ENCODE assay signal across 21 cellular contexts in genomic region chr1:89331890-89332289, GRCh38. TPM values are rescaled to one million over a fixed set of nuclear protein-coding genes. Genes with fewer than 3 reads are reported as not detected.
DNase-seq lines count a peak whose midpoint lies in the region; ATAC-seq, FAIRE-seq and TF ChIP-seq lines count a peak whose summit lies in the region.
"Had no signal": no experiment of that assay in that cellular context is flagged by ENCODE, and none has a peak within 500 bp of the region (broad histone marks: within the 10 kb centered on the region; RNA-seq: fewer than 3 reads in every experiment).

No MANE protein-coding gene starts in this region.

- H3K27me3 ChIP-seq in HepG2 (ENCODE audit: control insufficient read depth in 1 of 2, insufficient read depth in 2 of 2, low read length in 2 of 2) (no peaks in the 10 kb centered on the region), right lobe of liver (no peaks in the 10 kb centered on the region), osteoblast (ENCODE audit: insufficient read depth, low read length) (no peaks in the 10 kb centered on the region)
- H3K27me3 ChIP-seq: BE2C had no signal

- TF ChIP-seq RAD21 in HepG2 (CRISPR knock-in tag; IDR thresholded peaks at IDR 0.05), result no peak

- H3K4me3 ChIP-seq in HepG2 (replicated peaks in 1 of 3; ENCODE audit: insufficient read depth in 1 of 3, low read depth in 2 of 3, low read length in 3 of 3) (no peak overlapping the region), right lobe of liver (no peak overlapping the region), osteoblast (ENCODE audit: insufficient read depth, low read length) (no peak overlapping the region)
- H3K4me3 ChIP-seq: GM23248, HAP-1 had no signal

- TF ChIP-seq POLR2A in HepG2 (IDR thresholded peaks at IDR 0.05; ENCODE audit: insufficient read depth in 1 of 2, low read depth in 2 of 2, low read length in 2 of 2), result no peak
- no peak for TF ChIP-seq POLR2A in right lobe of liver (IDR thresholded peaks at IDR 0.05)

- CTCF ChIA-PET in HepG2 (lab: Yijun Ruan, JAX; ENCODE audit: low intra/inter-chr PET ratio, low total read pairs), result no interaction called here

- no peak overlapping the region for H3K4me2 ChIP-seq in HepG2 (ENCODE audit: low read depth, low read length)
- no peak overlapping the region for H3K4me2 ChIP-seq in osteoblast (ENCODE audit: insufficient read depth, low read length)

- H3K4me1 ChIP-seq in HepG2 (ENCODE audit: insufficient read depth, low read length), result no peaks in the 10 kb centered on the region
- H3K4me1 ChIP-seq in right lobe of liver, result no peaks in the 10 kb centered on the region
- no peaks in the 10 kb centered on the region for H3K4me1 ChIP-seq in osteoblast (ENCODE audit: insufficient read depth, low read length)
- H3K4me1 ChIP-seq: BE2C, HAP-1 had no signal

- FAIRE-seq in HepG2 (lab: Jason Lieb, UNC), result no peak
- FAIRE-seq: GM12892, GM18507, HTR-8/SVneo had no signal

- H2AFZ ChIP-seq in HepG2 (ENCODE audit: low read length), result no peak overlapping the region
- H2AFZ ChIP-seq in osteoblast (ENCODE audit: low read length), result no peak overlapping the region
- H2AFZ ChIP-seq: GM23248 had no signal

- POLR2A ChIA-PET in HepG2 (lab: Yijun Ruan, JAX), result no interaction called here

- BruUV-seq in HepG2 (replicated peaks; lab: Mats Ljungman, UMichigan), result no TSS peak

- ATAC-seq in HepG2 (peak; percentile 78), right lobe of liver (no peak)

- in situ Hi-C loops in HepG2 (cut with HindIII; ENCODE audit: extremely low pct_ligation_motif_present, low pct_unique_long_range_greater_than_20kb), result no loop called here

- H3K9ac ChIP-seq in HepG2 (ENCODE audit: insufficient read depth, low read depth, low read length), result no peak overlapping the region
- H3K9ac ChIP-seq: GM23248 had no signal

- intact Hi-C loops in HepG2 (cut with micrococcal nuclease; ENCODE audit: unreplicated experiment), result no loop called here
- intact Hi-C loops in right lobe of liver (cut with DNase I), result no loop called here

- H3K36me3 ChIP-seq in HepG2 (replicated peaks in 1 of 2; ENCODE audit: control insufficient read depth in 1 of 2, insufficient read depth in 2 of 2, low read length in 2 of 2) (no peaks in the 10 kb centered on the region), right lobe of liver (no peaks in the 10 kb centered on the region), osteoblast (ENCODE audit: insufficient read depth, low read length) (no peaks in the 10 kb centered on the region)
- H3K36me3 ChIP-seq: BE2C, HAP-1 had no signal

- DNase-seq in HepG2 (ENCODE audit: low spot score) (no peak), right lobe of liver (no peak), SK-N-DZ (ENCODE audit: low spot score) (peak; percentile 3), osteoblast (ENCODE audit: insufficient read length, low spot score, missing footprints) (peak; percentile 22), hypothalamus (lab: John Stamatoyannopoulos, UW) (no peak), AG08396 (ENCODE audit: low spot score) (no peak)
- DNase-seq: BE2C; C1 segment of cervical spinal cord; CD4-positive, CD25-positive, alpha-beta regulatory T cell; CD8-positive, alpha-beta memory T cell; COR-L47; DMS 273 treated with DMSO at 0.1 percent for 48 hours; GDM1; GM23248 had no signal

- TF ChIP-seq CTCF in HepG2 (CRISPR knock-in tag; IDR thresholded peaks at IDR 0.05) (peak; percentile 13; the same call in 1 of the 2 replicates), right lobe of liver (IDR thresholded peaks at IDR 0.05) (no peak), osteoblast (IDR thresholded peaks at IDR 0.05; ENCODE audit: extremely low read depth, low read depth, low read length) (no peak)

- H4K20me1 ChIP-seq in HepG2 (ENCODE audit: insufficient read depth, low read length) (no peaks in the 10 kb centered on the region), osteoblast (ENCODE audit: insufficient read depth, low read length) (no peaks in the 10 kb centered on the region)

- H3K27ac ChIP-seq in HepG2 (ENCODE audit: extremely low read length, insufficient read depth, low read length) (no peak overlapping the region), right lobe of liver (no peak overlapping the region), osteoblast (ENCODE audit: low read depth, low read length) (no peak overlapping the region)
- H3K27ac ChIP-seq: GM23248, HL-60 had no signal

- TF ChIP-seq EP300 in HepG2 (IDR thresholded peaks at IDR 0.05; ENCODE audit: low read depth in 2 of 2, low read length in 2 of 2) (no peak), HepG2 (CRISPR knock-in tag; IDR thresholded peaks at IDR 0.05; ENCODE audit: borderline replicate concordance) (no peak)

- H3K79me2 ChIP-seq in HepG2 (ENCODE audit: insufficient read depth, low read length), result no peaks in the 10 kb centered on the region
- no peaks in the 10 kb centered on the region for H3K79me2 ChIP-seq in osteoblast (ENCODE audit: insufficient read depth, low read length)

- H3K9me3 ChIP-seq in HepG2 (ENCODE audit: low read length) (no peaks in the 10 kb centered on the region), right lobe of liver (no peaks in the 10 kb centered on the region), osteoblast (ENCODE audit: low read depth, low read length) (no peaks in the 10 kb centered on the region)
- H3K9me3 ChIP-seq: BE2C, HAP-1 had no signal

- WGBS in HepG2 (ENCODE audit: low lambda C conversion rate), result no CpG with 5 or more reads among the region's 2 CpGs
- WGBS in right lobe of liver (ENCODE audit: insufficient coverage, low coverage, low lambda C conversion rate, missing lambda C conversion rate), result 43% methylated on average over 1 of the region's 2 CpGs

TF ChIP-seq in HepG2, 621 proteins besides CTCF, POLR2A, EP300 and RAD21 (continues in another document):
- TF ChIP-seq ERF (CRISPR knock-in tag; IDR thresholded peaks at IDR 0.05) (no peak), CREM (IDR thresholded peaks at IDR 0.05) (no peak), CREM (CRISPR knock-in tag; IDR thresholded peaks at IDR 0.05) (no peak), CHCHD3 (CRISPR knock-in tag; IDR thresholded peaks at IDR 0.05) (no peak), AGO1 (IDR thresholded peaks at IDR 0.05; ENCODE audit: low read depth, low read length, poor library complexity, severe bottlenecking) (no peak), JUNB (CRISPR knock-in tag; IDR thresholded peaks at IDR 0.05; ENCODE audit: borderline replicate concordance) (no peak)

RNA-seq across cellular contexts. Expression of gene GBP6, which starts 32.0 kb away (rescaled TPM):
- not detected in 2 replicates for total RNA-seq in HepG2 (2016; rRNA removed; fragmentation: Illumina TruSeq; extraction: Trizol)
- total RNA-seq in HepG2 (2016; cell fraction: cytosol; rRNA removed; fragmentation: Illumina TruSeq; extraction: Trizol; ENCODE audit: low read depth), result not detected in 2 replicates
- total RNA-seq in HepG2 (2016; cell fraction: insoluble cytoplasmic fraction; rRNA removed; fragmentation: Illumina TruSeq; extraction: Trizol), result not detected in 2 replicates
- not detected in 2 replicates for total RNA-seq in HepG2 (2016; cell fraction: membrane; rRNA removed; fragmentation: Illumina TruSeq; extraction: Trizol)
- total RNA-seq in HepG2 (2016; cell fraction: nucleus; rRNA removed; fragmentation: Illumina TruSeq; extraction: Trizol), result not detected in 2 replicates
- polyA plus RNA-seq in HepG2 (2011; rRNA removed), result not detected in 2 replicates
- not detected in 2 replicates for polyA plus RNA-seq in HepG2 (2011; cell fraction: cytosol; rRNA removed)
- not detected in 2 replicates for polyA plus RNA-seq in HepG2 (2011; cell fraction: nucleus; rRNA removed)
- polyA plus RNA-seq in HepG2 (2012), result not detected in 2 replicates
- not detected in 2 replicates for polyA plus RNA-seq in HepG2 (2016; cell fraction: cytosol; fragmentation: Illumina TruSeq; extraction: Trizol; ENCODE audit: low read depth)
- polyA plus RNA-seq in HepG2 (2016; cell fraction: insoluble cytoplasmic fraction; fragmentation: Illumina TruSeq; extraction: Trizol; ENCODE audit: low read depth), result not detected in 2 replicates
- polyA plus RNA-seq in HepG2 (2016; cell fraction: membrane; fragmentation: Illumina TruSeq; extraction: Trizol; ENCODE audit: low read depth), result not detected in 2 replicates
- polyA plus RNA-seq in HepG2 (2016; cell fraction: nucleus; fragmentation: Illumina TruSeq; extraction: Trizol; ENCODE audit: insufficient read depth, low read depth), result not detected in 2 replicates
- polyA minus RNA-seq in HepG2 (2011; rRNA and poly(A)+ RNA removed; ENCODE audit: low replicate concordance), result not detected in 2 replicates
- not detected in 2 replicates for polyA minus RNA-seq in HepG2 (2011; cell fraction: cytosol; rRNA and poly(A)+ RNA removed)
- polyA minus RNA-seq in HepG2 (2011; cell fraction: nucleus; rRNA and poly(A)+ RNA removed), result not detected in 2 replicates
- total RNA-seq in right lobe of liver, result under 1 TPM in 3 of 6 experiments, not detected in 3; 0.06 to 0.15 (median 0.07) TPM
- polyA plus RNA-seq in SK-N-DZ (2014; cell fraction: cytosol; rRNA removed), result not detected in 2 replicates
- polyA plus RNA-seq in SK-N-DZ (2014; cell fraction: nucleus; rRNA removed), result not detected in 2 replicates
- total RNA-seq in osteoblast, result not detected in 2 replicates
- total RNA-seq: A172, GM23248 had no signal
- polyA plus RNA-seq: GM23248, IgD-negative memory B cell had no signal

RNA-seq across cellular contexts. Expression of gene GBP5, which starts 59.2 kb away (rescaled TPM):
- total RNA-seq in HepG2 (2016; rRNA removed; fragmentation: Illumina TruSeq; extraction: Trizol) (not detected in 2 replicates), right lobe of liver (1 to 10 TPM in 5 of 6 experiments, under 1 TPM in 1; 0.44 to 5.0 (median 1.5) TPM), osteoblast (under 0.01 TPM in 2 replicates)
- not detected in 2 replicates for total RNA-seq in HepG2 (2016; cell fraction: cytosol; rRNA removed; fragmentation: Illumina TruSeq; extraction: Trizol; ENCODE audit: low read depth)
- total RNA-seq in HepG2 (2016; cell fraction: insoluble cytoplasmic fraction; rRNA removed; fragmentation: Illumina TruSeq; extraction: Trizol), result not detected in 2 replicates
- not detected in 2 replicates for total RNA-seq in HepG2 (2016; cell fraction: membrane; rRNA removed; fragmentation: Illumina TruSeq; extraction: Trizol)
- total RNA-seq in HepG2 (2016; cell fraction: nucleus; rRNA removed; fragmentation: Illumina TruSeq; extraction: Trizol), result not detected in 2 replicates
- polyA plus RNA-seq in HepG2 (2011; rRNA removed), result 0.01 TPM in 1 of 2 replicates, not detected in the other
- polyA plus RNA-seq in HepG2 (2011; cell fraction: cytosol; rRNA removed), result not detected in 2 replicates
- polyA plus RNA-seq in HepG2 (2011; cell fraction: nucleus; rRNA removed), result not detected in 2 replicates
- not detected in 2 replicates for polyA plus RNA-seq in HepG2 (2012)
- polyA plus RNA-seq in HepG2 (2016; cell fraction: cytosol; fragmentation: Illumina TruSeq; extraction: Trizol; ENCODE audit: low read depth), result not detected in 2 replicates
- polyA plus RNA-seq in HepG2 (2016; cell fraction: insoluble cytoplasmic fraction; fragmentation: Illumina TruSeq; extraction: Trizol; ENCODE audit: low read depth), result not detected in 2 replicates
- polyA plus RNA-seq in HepG2 (2016; cell fraction: membrane; fragmentation: Illumina TruSeq; extraction: Trizol; ENCODE audit: low read depth), result not detected in 2 replicates
- not detected in 2 replicates for polyA plus RNA-seq in HepG2 (2016; cell fraction: nucleus; fragmentation: Illumina TruSeq; extraction: Trizol; ENCODE audit: insufficient read depth, low read depth)
- 0.33 TPM in 1 of 2 replicates, not detected in the other for polyA minus RNA-seq in HepG2 (2011; rRNA and poly(A)+ RNA removed; ENCODE audit: low replicate concordance)
- polyA minus RNA-seq in HepG2 (2011; cell fraction: cytosol; rRNA and poly(A)+ RNA removed), result not detected in 2 replicates
- not detected in 2 replicates for polyA minus RNA-seq in HepG2 (2011; cell fraction: nucleus; rRNA and poly(A)+ RNA removed)
- not detected in 2 replicates for polyA plus RNA-seq in SK-N-DZ (2014; cell fraction: cytosol; rRNA removed)
- not detected in 2 replicates for polyA plus RNA-seq in SK-N-DZ (2014; cell fraction: nucleus; rRNA removed)
- total RNA-seq: A172 had no signal

Comparison
In these comparisons a context has a peak if more than half of its experiments do, and no peak if none do; other contexts are left out.
1. DNase-seq: peak in SK-N-DZ (single experiment) and osteoblast (single experiment); none in HepG2 (single experiment), right lobe of liver (0 of 3), hypothalamus (0 of 51) and AG08396 (single experiment).